ENCODE assay signal across 12 cellular contexts in genomic region chr7:8149222-8149621, GRCh38.
DNase-seq lines count a peak whose midpoint lies in the region; ATAC-seq and TF ChIP-seq lines count a peak whose summit lies in the region.
"Had no signal": no experiment of that assay in that cellular context is flagged by ENCODE, and none has a peak within 500 bp of the region (broad histone marks: within the 10 kb centered on the region; RNA-seq: fewer than 3 reads in every experiment).

No MANE protein-coding gene starts in this region.

- TF ChIP-seq POLR2A in testis (IDR thresholded peaks at IDR 0.05) = no peak

- peak overlapping the region; percentile 87 for H3K27ac ChIP-seq in CD4-positive, CD25-positive, alpha-beta regulatory T cell (ENCODE audit: insufficient read depth, low read length, poor library complexity, severe bottlenecking)
- no peak overlapping the region for H3K27ac ChIP-seq in testis

- 53 to 72% methylated on average over 4 of the region's 4 CpGs for WGBS in testis, 2 donors

- TF ChIP-seq CTCF in testis (IDR thresholded peaks at IDR 0.05) = no peak

- DNase-seq in CD4-positive, CD25-positive, alpha-beta regulatory T cell = peak in 1 of 3 donors; percentile 58
- peak; percentile 14 to 65 for DNase-seq in dermis microvascular lymphatic vessel endothelial cell (ENCODE audit: low read depth in 2 of 2)
- no peak for DNase-seq in NCI-H2107 treated with DMSO at 0.1 percent for 48 hours (lab: John Stamatoyannopoulos, UW; ENCODE audit: unreplicated experiment)
- no peak for DNase-seq in glomerular visceral epithelial cell (ENCODE audit: extremely low spot score)
- DNase-seq in testis = no peak
- DNase-seq in activated CD4-positive, alpha-beta T cell treated with anti-CD3 and anti-CD28 coated beads, Interleukin-2, amount 50 U/mL, for 48 hours = no peak
- DNase-seq: DMS79 treated with DMSO at 0.1 percent for 48 hours, head of caudate nucleus, NCI-H1417 treated with DMSO at 0.1 percent for 48 hours had no signal

- H3K9me3 Mint-ChIP-seq in CD4-positive, CD25-positive, alpha-beta regulatory T cell = peaks cover 0 to 2% (median 0%) of the 10 kb centered on the region in 7 donors

- H3K36me3 Mint-ChIP-seq in CD4-positive, CD25-positive, alpha-beta regulatory T cell = peaks cover 3% of the 10 kb centered on the region

- no peaks in the 10 kb centered on the region for H3K27me3 Mint-ChIP-seq in CD4-positive, CD25-positive, alpha-beta regulatory T cell

- ATAC-seq in CD4-positive, CD25-positive, alpha-beta regulatory T cell (ENCODE audit: low read depth in 2 of 2) = peak; percentile 37 to 51
- ATAC-seq in GM19025 (IDR thresholded peaks at IDR 0.05; ENCODE audit: low read depth, unreplicated experiment) (peak; percentile 61), HG03175 (IDR thresholded peaks at IDR 0.05; ENCODE audit: unreplicated experiment) (peak; percentile 62)
- ATAC-seq: SK-N-SH treated with all-trans-retinoic acid at 6 μM for 48 hours had no signal

- H3K36me3 ChIP-seq in CD4-positive, CD25-positive, alpha-beta regulatory T cell (ENCODE audit: control insufficient read depth, insufficient read depth, low read length) = no peaks in the 10 kb centered on the region
- H3K36me3 ChIP-seq in testis (ENCODE audit: low read depth, missing control alignments) = no peaks in the 10 kb centered on the region

- H3K9me3 ChIP-seq in CD4-positive, CD25-positive, alpha-beta regulatory T cell (ENCODE audit: control insufficient read depth in 2 of 2, low read length in 2 of 2) = no peaks in the 10 kb centered on the region
- no peaks in the 10 kb centered on the region for H3K9me3 ChIP-seq in testis

- peak overlapping the region; percentile 68 to 92 (median 74) for H3K4me3 Mint-ChIP-seq in CD4-positive, CD25-positive, alpha-beta regulatory T cell

- H3K4me1 Mint-ChIP-seq in CD4-positive, CD25-positive, alpha-beta regulatory T cell = peaks cover 48 to 91% (median 59%) of the 10 kb centered on the region in 4 donors

- intact Hi-C loops in testis (cut with DNase I; ENCODE audit: low total_unique reads) = no loop called here

- H3K27me3 ChIP-seq in CD4-positive, CD25-positive, alpha-beta regulatory T cell (ENCODE audit: control insufficient read depth, insufficient read depth, low read length) = no peaks in the 10 kb centered on the region
- no peaks in the 10 kb centered on the region for H3K27me3 ChIP-seq in testis

- H3K4me3 ChIP-seq in CD4-positive, CD25-positive, alpha-beta regulatory T cell (ENCODE audit: low read depth, low read length) = peak overlapping the region; percentile 60
- no peak overlapping the region for H3K4me3 ChIP-seq in testis

- peak overlapping the region; percentile 86 to 96 (median 87) for H3K27ac Mint-ChIP-seq in CD4-positive, CD25-positive, alpha-beta regulatory T cell

- H3K4me1 ChIP-seq in CD4-positive, CD25-positive, alpha-beta regulatory T cell (ENCODE audit: control insufficient read depth, insufficient read depth, low read length, poor library complexity, severe bottlenecking) = peaks cover 45% of the 10 kb centered on the region
- H3K4me1 ChIP-seq in testis = peaks cover 10% of the 10 kb centered on the region

Comparison
In these comparisons a context has a peak if more than half of its experiments do, and no peak if none do; other contexts are left out.
1. DNase-seq: peak in dermis microvascular lymphatic vessel endothelial cell (2 of 2); none in NCI-H2107 treated with DMSO at 0.1 percent for 48 hours (single experiment), glomerular visceral epithelial cell (single experiment), testis (single experiment) and activated CD4-positive, alpha-beta T cell treated with anti-CD3 and anti-CD28 coated beads, Interleukin-2, amount 50 U/mL, for 48 hours (0 of 2).
2. Peak in every context shown above with its lines, with median percentiles within 50 percentile points of each other: ATAC-seq.